Comparison of ENCODE assay signal across 10 cellular contexts in the genomic region with DNA sequence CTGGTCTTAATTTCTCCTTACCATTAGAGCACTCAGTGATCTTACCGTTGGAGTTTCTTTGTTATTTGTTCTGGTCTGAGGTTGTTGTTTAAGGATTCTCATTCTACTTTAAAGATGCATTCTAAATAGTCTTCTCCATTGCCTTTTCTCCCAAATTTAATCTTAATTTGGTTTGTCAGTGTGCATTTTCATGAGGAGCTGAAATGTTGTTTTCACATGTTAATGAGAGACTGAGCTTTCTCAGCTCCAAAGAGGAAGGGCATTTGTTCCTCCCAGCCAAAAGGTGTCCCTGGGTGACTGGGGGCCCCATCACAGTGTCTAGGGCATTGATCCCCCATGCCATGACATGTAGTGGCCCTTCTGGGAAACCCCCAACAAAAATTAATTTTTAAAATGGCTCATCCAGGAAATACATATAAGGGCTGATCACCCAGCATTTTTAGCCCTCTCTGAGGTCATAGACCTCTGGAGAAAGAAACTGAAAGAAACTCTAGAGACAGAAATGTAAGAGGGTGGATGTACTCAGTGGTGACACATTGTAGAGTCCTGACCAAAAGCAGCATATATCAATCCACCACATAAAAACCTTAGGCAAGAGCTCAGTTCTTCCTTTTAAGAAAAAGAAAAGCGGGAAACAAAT.
A peak's percentile ranks its signal among the peaks of the same experiment; 100 is the strongest.
DNase-seq lines count a peak whose midpoint lies in the region; ATAC-seq lines count a peak whose summit lies in the region.
"Had no signal": no experiment of that assay in that cellular context is flagged by ENCODE, and none has a peak within 500 bp of the region (broad histone marks: within the 10 kb centered on the region; RNA-seq: fewer than 3 reads in every experiment).

No MANE protein-coding gene starts in this region.

- DNase-seq in HCEC 1CT (peak; percentile 45), kidney tubule cell (ENCODE audit: low spot score) (peak; percentile 57), left colon (no peak), amniotic stem cell (lab: John Stamatoyannopoulos, UW) (no peak), NCI-H2029 treated with DMSO at 0.1 percent for 48 hours (lab: John Stamatoyannopoulos, UW) (no peak), NCI-H510A (lab: John Stamatoyannopoulos, UW) (no peak)
- DNase-seq: activated CD4-positive, alpha-beta memory T cell treated with anti-CD3 and anti-CD28 coated beads for 36 hours; NCI-H2171 had no signal

- ATAC-seq in GM18907 (IDR thresholded peaks at IDR 0.05; ENCODE audit: unreplicated experiment) (peak; percentile 100), HG03575 (IDR thresholded peaks at IDR 0.05; ENCODE audit: extremely low read depth, insufficient number of reproducible peaks, low FRiP score, unreplicated experiment) (peak; percentile 97), left colon (no peak)

- intact Hi-C loops in left colon (cut with DNase I, micrococcal nuclease): no loop called here

Comparison
In these comparisons a context has a peak if more than half of its experiments do, and no peak if none do; other contexts are left out.
1. DNase-seq: peak in HCEC 1CT (single experiment) and kidney tubule cell (single experiment); none in left colon (0 of 2), amniotic stem cell (single experiment), NCI-H2029 treated with DMSO at 0.1 percent for 48 hours (single experiment) and NCI-H510A (single experiment).